In the genomic region with DNA sequence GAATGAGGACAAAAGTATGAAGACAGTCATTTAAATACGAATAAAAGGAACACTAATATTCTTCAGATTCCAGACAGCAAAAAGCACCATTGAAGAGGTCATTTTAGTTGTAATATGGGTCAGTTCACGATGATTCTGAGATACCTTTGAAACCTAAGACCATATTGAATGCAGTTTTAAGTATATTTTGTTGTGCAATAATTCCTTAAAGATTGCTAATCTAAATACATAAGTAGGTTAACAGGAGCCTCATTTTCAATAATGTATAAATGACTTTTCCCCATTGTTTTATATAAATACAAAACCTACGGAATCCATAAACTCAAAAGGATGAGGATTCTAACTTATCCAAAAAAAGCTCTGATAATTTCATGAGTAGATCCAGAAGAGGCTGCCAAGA, we compare ENCODE assay signal across 24 cellular contexts. TPM values are rescaled to one million over a fixed set of nuclear protein-coding genes. Genes with fewer than 3 reads are reported as not detected.
A peak's percentile ranks its signal among the peaks of the same experiment; 100 is the strongest.
DNase-seq lines count a peak whose midpoint lies in the region; ATAC-seq and TF ChIP-seq lines count a peak whose summit lies in the region.
"Had no signal": no experiment of that assay in that cellular context is flagged by ENCODE, and none has a peak within 500 bp of the region (broad histone marks: within the 10 kb centered on the region; RNA-seq: fewer than 3 reads in every experiment).

No MANE protein-coding gene starts in this region.

- ATAC-seq in natural killer cell treated with Interleukin-12 subunit alpha and Interleukin-12 subunit beta and Interleukin-15 and Interleukin-18, amount 100 ng/mL, for 72 hours: no peak
- ATAC-seq in natural killer cell (no peak), memory B cell (ENCODE audit: low read depth) (no peak), left colon (no peak)
- ATAC-seq: activated CD8-positive, alpha-beta T cell treated with anti-CD3 and anti-CD28 coated beads for 36 hours had no signal

- H3K36me3 Mint-ChIP-seq in natural killer cell treated with Interleukin-12 subunit alpha and Interleukin-12 subunit beta and Interleukin-15 and Interleukin-18, amount 100 ng/mL, for 72 hours: peaks cover 11% of the 10 kb centered on the region
- H3K36me3 Mint-ChIP-seq in natural killer cell (peaks cover 15% of the 10 kb centered on the region), memory B cell (peaks cover 10% of the 10 kb centered on the region)
- peaks cover 10% of the 10 kb centered on the region for H3K36me3 Mint-ChIP-seq in activated CD4-positive, alpha-beta memory T cell treated with anti-CD3 and anti-CD28 coated beads for 36 hours
- H3K36me3 Mint-ChIP-seq in activated T-helper 1 cell treated with anti-CD3 and anti-CD28 coated beads, Interleukin-12 subunit alpha, Interleukin-12 subunit beta, Interleukin-2, Interleukin-4 antibody, amounts not matched to agents 30 ng/mL and 10 ng/mL and 1 ng/mL, durations not matched to agents 14 hours and 24 hours and 36 hours (ENCODE audit: low read depth): peaks cover 14% of the 10 kb centered on the region

- no peak overlapping the region for H3K4me3 Mint-ChIP-seq in natural killer cell treated with Interleukin-12 subunit alpha and Interleukin-12 subunit beta and Interleukin-15 and Interleukin-18, amount 100 ng/mL, for 72 hours
- H3K4me3 Mint-ChIP-seq in natural killer cell (no peak overlapping the region), memory B cell (no peak overlapping the region)
- H3K4me3 Mint-ChIP-seq in activated CD4-positive, alpha-beta memory T cell treated with anti-CD3 and anti-CD28 coated beads for 36 hours: no peak overlapping the region
- H3K4me3 Mint-ChIP-seq in activated T-helper 1 cell treated with anti-CD3 and anti-CD28 coated beads, Interleukin-12 subunit alpha, Interleukin-12 subunit beta, Interleukin-2, Interleukin-4 antibody, amounts not matched to agents 30 ng/mL and 10 ng/mL and 1 ng/mL, durations not matched to agents 14 hours and 24 hours and 36 hours: no peak overlapping the region
- H3K4me3 Mint-ChIP-seq: activated CD8-positive, alpha-beta T cell treated with anti-CD3 and anti-CD28 coated beads for 36 hours; endodermal cell; neural progenitor cell had no signal

- TF ChIP-seq CTCF in natural killer cell (IDR thresholded peaks at IDR 0.05): no peak

- CTCF ChIA-PET in activated CD4-positive, alpha-beta memory T cell treated with anti-CD3 and anti-CD28 coated beads for 36 hours (lab: Charles Lee): no interaction called here

- H3K27ac Mint-ChIP-seq in natural killer cell treated with Interleukin-12 subunit alpha and Interleukin-12 subunit beta and Interleukin-15 and Interleukin-18, amount 100 ng/mL, for 72 hours: peak overlapping the region; percentile 39 to 40
- H3K27ac Mint-ChIP-seq in natural killer cell (peak overlapping the region in 1 of 2 donors; percentile 0), memory B cell (peak overlapping the region; percentile 52)
- peak overlapping the region; percentile 5 for H3K27ac Mint-ChIP-seq in activated CD4-positive, alpha-beta memory T cell treated with anti-CD3 and anti-CD28 coated beads for 36 hours
- H3K27ac Mint-ChIP-seq in activated T-helper 1 cell treated with anti-CD3 and anti-CD28 coated beads, Interleukin-12 subunit alpha, Interleukin-12 subunit beta, Interleukin-2, Interleukin-4 antibody, amounts not matched to agents 30 ng/mL and 10 ng/mL and 1 ng/mL, durations not matched to agents 14 hours and 24 hours and 36 hours: no peak overlapping the region
- H3K27ac Mint-ChIP-seq: activated CD8-positive, alpha-beta T cell treated with anti-CD3 and anti-CD28 coated beads for 36 hours; endodermal cell; neural progenitor cell had no signal

- intact Hi-C loops in natural killer cell (cut with micrococcal nuclease) (no loop called here), left colon (cut with DNase I, micrococcal nuclease) (no loop called here)
- intact Hi-C loops in activated CD4-positive, alpha-beta memory T cell treated with anti-CD3 and anti-CD28 coated beads for 36 hours (cut with micrococcal nuclease): no loop called here
- intact Hi-C loops in activated T-helper 1 cell treated with anti-CD3 and anti-CD28 coated beads, Interleukin-12 subunit alpha, Interleukin-12 subunit beta, Interleukin-2, Interleukin-4 antibody, amounts not matched to agents 30 ng/mL and 10 ng/mL and 1 ng/mL, durations not matched to agents 14 hours and 24 hours and 36 hours (cut with micrococcal nuclease): no loop called here

- no peaks in the 10 kb centered on the region for H3K27me3 Mint-ChIP-seq in natural killer cell treated with Interleukin-12 subunit alpha and Interleukin-12 subunit beta and Interleukin-15 and Interleukin-18, amount 100 ng/mL, for 72 hours
- H3K27me3 Mint-ChIP-seq in natural killer cell (ENCODE audit: low read depth in 2 of 2) (no peaks in the 10 kb centered on the region), memory B cell (no peaks in the 10 kb centered on the region)
- no peaks in the 10 kb centered on the region for H3K27me3 Mint-ChIP-seq in activated CD4-positive, alpha-beta memory T cell treated with anti-CD3 and anti-CD28 coated beads for 36 hours
- H3K27me3 Mint-ChIP-seq in activated T-helper 1 cell treated with anti-CD3 and anti-CD28 coated beads, Interleukin-12 subunit alpha, Interleukin-12 subunit beta, Interleukin-2, Interleukin-4 antibody, amounts not matched to agents 30 ng/mL and 10 ng/mL and 1 ng/mL, durations not matched to agents 14 hours and 24 hours and 36 hours (ENCODE audit: insufficient read depth): no peaks in the 10 kb centered on the region
- H3K27me3 Mint-ChIP-seq: activated CD8-positive, alpha-beta T cell treated with anti-CD3 and anti-CD28 coated beads for 36 hours had no signal

- POLR2A ChIA-PET in activated CD4-positive, alpha-beta memory T cell treated with anti-CD3 and anti-CD28 coated beads for 36 hours (lab: Charles Lee): no interaction called here

- peaks cover 27 to 35% of the 10 kb centered on the region in 2 donors for H3K4me1 Mint-ChIP-seq in natural killer cell treated with Interleukin-12 subunit alpha and Interleukin-12 subunit beta and Interleukin-15 and Interleukin-18, amount 100 ng/mL, for 72 hours (ENCODE audit: low read depth in 2 of 2)
- peaks cover 30 to 35% of the 10 kb centered on the region in 2 donors for H3K4me1 Mint-ChIP-seq in natural killer cell
- H3K4me1 Mint-ChIP-seq in activated CD4-positive, alpha-beta memory T cell treated with anti-CD3 and anti-CD28 coated beads for 36 hours (ENCODE audit: low read depth): peaks cover 46% of the 10 kb centered on the region
- peaks cover 18% of the 10 kb centered on the region for H3K4me1 Mint-ChIP-seq in memory B cell
- H3K4me1 Mint-ChIP-seq in activated T-helper 1 cell treated with anti-CD3 and anti-CD28 coated beads, Interleukin-12 subunit alpha, Interleukin-12 subunit beta, Interleukin-2, Interleukin-4 antibody, amounts not matched to agents 30 ng/mL and 10 ng/mL and 1 ng/mL, durations not matched to agents 14 hours and 24 hours and 36 hours (ENCODE audit: low read depth): peaks cover 43% of the 10 kb centered on the region

- DNase-seq in natural killer cell treated with Interleukin-12 subunit alpha and Interleukin-12 subunit beta and Interleukin-15 and Interleukin-18, amount 100 ng/mL, for 72 hours (ENCODE audit: low spot score): no peak
- DNase-seq in natural killer cell (no peak), memory B cell (ENCODE audit: low spot score in 2 of 2) (no peak), left colon (no peak)
- no peak for DNase-seq in activated CD4-positive, alpha-beta memory T cell treated with anti-CD3 and anti-CD28 coated beads for 36 hours
- no peak for DNase-seq in activated CD8-positive, alpha-beta memory T cell treated with anti-CD3 and anti-CD28 coated beads, Interleukin-2, amount 50 U/mL, for 4 hours
- no peak for DNase-seq in activated T-helper 1 cell treated with anti-CD3 and anti-CD28 coated beads, Interleukin-12 subunit alpha, Interleukin-12 subunit beta, Interleukin-2, Interleukin-4 antibody, amounts not matched to agents 30 ng/mL and 10 ng/mL and 1 ng/mL, durations not matched to agents 14 hours and 24 hours and 36 hours (ENCODE audit: low spot score)
- DNase-seq: activated CD8-positive, alpha-beta T cell treated with anti-CD3 and anti-CD28 coated beads for 36 hours; Caco-2; central memory CD4-positive, alpha-beta T cell; cortex of kidney; endodermal cell; foreskin fibroblast; H7; KBM-7; kidney glomerular epithelial cell; NCI-H1105; NCI-H187; NCI-H2171; NCI-H510A; right lobe of liver; stimulated activated CD4-positive, alpha-beta T cell treated with anti-CD3 and anti-CD28 coated beads, Interleukin-12 subunit alpha, Interleukin-12 subunit beta, amount 100 ng/mL, for 4 hours; stimulated activated CD4-positive, alpha-beta T cell treated with anti-CD3 and anti-CD28 coated beads, Interleukin-4, amount 100 ng/mL, for 1 hour had no signal

- no peaks in the 10 kb centered on the region for H3K9me3 Mint-ChIP-seq in natural killer cell treated with Interleukin-12 subunit alpha and Interleukin-12 subunit beta and Interleukin-15 and Interleukin-18, amount 100 ng/mL, for 72 hours
- H3K9me3 Mint-ChIP-seq in natural killer cell (no peaks in the 10 kb centered on the region), memory B cell (no peaks in the 10 kb centered on the region)
- H3K9me3 Mint-ChIP-seq in activated CD4-positive, alpha-beta memory T cell treated with anti-CD3 and anti-CD28 coated beads for 36 hours: no peaks in the 10 kb centered on the region
- no peaks in the 10 kb centered on the region for H3K9me3 Mint-ChIP-seq in activated T-helper 1 cell treated with anti-CD3 and anti-CD28 coated beads, Interleukin-12 subunit alpha, Interleukin-12 subunit beta, Interleukin-2, Interleukin-4 antibody, amounts not matched to agents 30 ng/mL and 10 ng/mL and 1 ng/mL, durations not matched to agents 14 hours and 24 hours and 36 hours
- H3K9me3 Mint-ChIP-seq: activated CD8-positive, alpha-beta T cell treated with anti-CD3 and anti-CD28 coated beads for 36 hours had no signal

RNA-seq across cellular contexts. Expression of a gene that starts 5.8 kb away (rescaled TPM):
- 10 to 100 TPM; 18.9 to 43.7 TPM for total RNA-seq in natural killer cell treated with Interleukin-12 subunit alpha and Interleukin-12 subunit beta and Interleukin-15 and Interleukin-18, amount 100 ng/mL, for 72 hours
- total RNA-seq in natural killer cell (10 to 100 TPM; 51.9 to 73.9 (median 59.7) TPM), left colon (10 to 100 TPM; 59.6 to 70.8 TPM)
- 10 to 100 TPM; 21.2 to 23.1 TPM for total RNA-seq in activated CD4-positive, alpha-beta memory T cell treated with anti-CD3 and anti-CD28 coated beads for 36 hours
- total RNA-seq in activated T-helper 1 cell treated with anti-CD3 and anti-CD28 coated beads, Interleukin-12 subunit alpha, Interleukin-12 subunit beta, Interleukin-2, Interleukin-4 antibody, amounts not matched to agents 30 ng/mL and 10 ng/mL and 1 ng/mL, durations not matched to agents 14 hours and 24 hours and 36 hours: 20.6 and 21.3 TPM in 2 replicates
